In genomic region chr10:68334672-68335467, GRCh38 we compare ENCODE assay signal across 8 cellular contexts. TPM values are rescaled to one million over a fixed set of nuclear protein-coding genes. Genes with fewer than 3 reads are reported as not detected.
DNase-seq lines count a peak whose midpoint lies in the region; ATAC-seq and TF ChIP-seq lines count a peak whose summit lies in the region.
"Had no signal": no experiment of that assay in that cellular context is flagged by ENCODE, and none has a peak within 500 bp of the region (broad histone marks: within the 10 kb centered on the region; RNA-seq: fewer than 3 reads in every experiment).

No MANE protein-coding gene starts in this region.

- peak overlapping the region; percentile 100 for H3K4me3 Mint-ChIP-seq in activated CD4-positive, alpha-beta memory T cell treated with anti-CD3 and anti-CD28 coated beads, Interleukin-2, amount 10 ng/mL, durations not matched to agents 7 days and 5 days
- peak overlapping the region; percentile 91 to 99 for H3K4me3 Mint-ChIP-seq in stimulated activated naive CD8-positive, alpha-beta T cell treated with anti-CD3 and anti-CD28 coated beads, Interleukin-15, amount 100 ng/mL, for 72 hours

- peaks cover 68% of the 10 kb centered on the region for H3K36me3 Mint-ChIP-seq in activated CD4-positive, alpha-beta memory T cell treated with anti-CD3 and anti-CD28 coated beads, Interleukin-2, amount 10 ng/mL, durations not matched to agents 7 days and 5 days (ENCODE audit: low read depth)

- H3K9me3 ChIP-seq in iPS-18a (ENCODE audit: control insufficient read depth, low read depth, low read length) = no peaks in the 10 kb centered on the region

- H3K27me3 Mint-ChIP-seq in activated CD4-positive, alpha-beta memory T cell treated with anti-CD3 and anti-CD28 coated beads, Interleukin-2, amount 10 ng/mL, durations not matched to agents 7 days and 5 days = no peaks in the 10 kb centered on the region
- H3K27me3 Mint-ChIP-seq in stimulated activated naive CD8-positive, alpha-beta T cell treated with anti-CD3 and anti-CD28 coated beads, Interleukin-15, amount 100 ng/mL, for 72 hours = no peaks in the 10 kb centered on the region

- H3K4me1 Mint-ChIP-seq in activated CD4-positive, alpha-beta memory T cell treated with anti-CD3 and anti-CD28 coated beads, Interleukin-2, amount 10 ng/mL, durations not matched to agents 7 days and 5 days = peaks cover 52% of the 10 kb centered on the region
- H3K4me1 Mint-ChIP-seq in stimulated activated naive CD8-positive, alpha-beta T cell treated with anti-CD3 and anti-CD28 coated beads, Interleukin-15, amount 100 ng/mL, for 72 hours = peaks cover 75% of the 10 kb centered on the region

- H3K4me1 ChIP-seq in iPS-18a (ENCODE audit: control insufficient read depth, low read depth, low read length) = peaks cover 19% of the 10 kb centered on the region

- H3K4me3 ChIP-seq in HFF-Myc (replicated peaks; ENCODE audit: low read depth, low read length) (peak overlapping the region; percentile 80), iPS-18a (ENCODE audit: low read length) (peak overlapping the region; percentile 98)

- peak overlapping the region; percentile 99 for H3K9ac ChIP-seq in iPS-18a (ENCODE audit: low read length)

- ATAC-seq in stimulated activated naive CD8-positive, alpha-beta T cell treated with anti-CD3 and anti-CD28 coated beads, Interleukin-15, amount 100 ng/mL, for 72 hours = no peak
- ATAC-seq in HG03139 (IDR thresholded peaks at IDR 0.05; ENCODE audit: unreplicated experiment) = no peak

- CTCF ChIA-PET in activated CD4-positive, alpha-beta memory T cell treated with anti-CD3 and anti-CD28 coated beads, Interleukin-2, amount 10 ng/mL, durations not matched to agents 7 days and 5 days (lab: Charles Lee) = interaction anchor here (5.9 kb wide), 1 partner anchor 13 kb away, joined by 34 read pairs; no protein-coding TSS in a partner anchor

- peak overlapping the region; percentile 100 for H3K27ac Mint-ChIP-seq in activated CD4-positive, alpha-beta memory T cell treated with anti-CD3 and anti-CD28 coated beads, Interleukin-2, amount 10 ng/mL, durations not matched to agents 7 days and 5 days
- H3K27ac Mint-ChIP-seq in stimulated activated naive CD8-positive, alpha-beta T cell treated with anti-CD3 and anti-CD28 coated beads, Interleukin-15, amount 100 ng/mL, for 72 hours = peak overlapping the region; percentile 69 to 90

- POLR2A ChIA-PET in activated CD4-positive, alpha-beta memory T cell treated with anti-CD3 and anti-CD28 coated beads, Interleukin-2, amount 10 ng/mL, durations not matched to agents 7 days and 5 days (lab: Charles Lee) = interaction anchor here (0.8 to 5.2 kb wide), 4 partner anchors 10 to 449 kb away, joined by 3 to 55 read pairs (median 9); partner anchors contain the start of genes RUFY2 and SIRT1

- H3K36me3 ChIP-seq in iPS-18a (ENCODE audit: control insufficient read depth, low read depth, low read length) = peaks cover 33% of the 10 kb centered on the region

- H3K27me3 ChIP-seq in iPS-18a (ENCODE audit: control insufficient read depth, insufficient read depth, low read length) = no peaks in the 10 kb centered on the region

- H3K27ac ChIP-seq in iPS-18a (ENCODE audit: low read length) = no peak overlapping the region

- DNase-seq in HFF-Myc (ENCODE audit: extremely low read depth, low read depth) (no peak), COLO668 (lab: John Stamatoyannopoulos, UW; ENCODE audit: unreplicated experiment) (no peak), NCI-H1092 treated with DMSO at 0.1 percent for 48 hours (lab: John Stamatoyannopoulos, UW) (no peak)
- no peak for DNase-seq in activated CD4-positive, alpha-beta memory T cell treated with anti-CD3 and anti-CD28 coated beads, Interleukin-2, amount 10 ng/mL, durations not matched to agents 7 days and 5 days
- no peak for DNase-seq in stimulated activated naive CD8-positive, alpha-beta T cell treated with anti-CD3 and anti-CD28 coated beads, Interleukin-15, amount 100 ng/mL, for 72 hours
- DNase-seq: SHP77 had no signal

- TF ChIP-seq CTCF in HFF-Myc (IDR thresholded peaks at IDR 0.05; ENCODE audit: low read depth, low read length, missing control alignments) = no peak

- H3K9me3 Mint-ChIP-seq in activated CD4-positive, alpha-beta memory T cell treated with anti-CD3 and anti-CD28 coated beads, Interleukin-2, amount 10 ng/mL, durations not matched to agents 7 days and 5 days = no peaks in the 10 kb centered on the region
- H3K9me3 Mint-ChIP-seq in stimulated activated naive CD8-positive, alpha-beta T cell treated with anti-CD3 and anti-CD28 coated beads, Interleukin-15, amount 100 ng/mL, for 72 hours = no peaks in the 10 kb centered on the region

RNA-seq across cellular contexts. Expression of gene PBLD, which starts 2.1 kb away (rescaled TPM):
- total RNA-seq in activated CD4-positive, alpha-beta memory T cell treated with anti-CD3 and anti-CD28 coated beads, Interleukin-2, amount 10 ng/mL, durations not matched to agents 7 days and 5 days = 1 to 10 TPM; 1.4 to 2.1 TPM

RNA-seq across cellular contexts. Expression of gene HNRNPH3, which starts 3.0 kb away (rescaled TPM):
- 100 to 1,000 TPM; 122 to 123 TPM for total RNA-seq in activated CD4-positive, alpha-beta memory T cell treated with anti-CD3 and anti-CD28 coated beads, Interleukin-2, amount 10 ng/mL, durations not matched to agents 7 days and 5 days
